19 cellular contexts compared by ENCODE assay signal in genomic region chr4:17489123-17489522, GRCh38. TPM values are rescaled to one million over a fixed set of nuclear protein-coding genes. Genes with fewer than 3 reads are reported as not detected.
DNase-seq lines count a peak whose midpoint lies in the region; ATAC-seq lines count a peak whose summit lies in the region.
"Had no signal": no experiment of that assay in that cellular context is flagged by ENCODE, and none has a peak within 500 bp of the region (broad histone marks: within the 10 kb centered on the region; RNA-seq: fewer than 3 reads in every experiment).

No MANE protein-coding gene starts in this region.

- H3K9me3 Mint-ChIP-seq in activated naive CD8-positive, alpha-beta T cell (ENCODE audit: low read depth) = no peaks in the 10 kb centered on the region
- no peaks in the 10 kb centered on the region for H3K9me3 Mint-ChIP-seq in activated naive CD8-positive, alpha-beta T cell treated with anti-CD3 and anti-CD28 coated beads, Interleukin-2, amount 50 U/mL, for 24 hours
- H3K9me3 Mint-ChIP-seq: CD8-positive, alpha-beta memory T cell had no signal

- H3K27me3 Mint-ChIP-seq in activated naive CD8-positive, alpha-beta T cell = no peaks in the 10 kb centered on the region
- no peaks in the 10 kb centered on the region for H3K27me3 Mint-ChIP-seq in activated naive CD8-positive, alpha-beta T cell treated with anti-CD3 and anti-CD28 coated beads, Interleukin-2, amount 50 U/mL, for 24 hours
- H3K27me3 Mint-ChIP-seq: CD8-positive, alpha-beta memory T cell had no signal

- peak overlapping the region; percentile 25 for H3K27ac Mint-ChIP-seq in activated naive CD8-positive, alpha-beta T cell
- H3K27ac Mint-ChIP-seq in activated naive CD8-positive, alpha-beta T cell treated with anti-CD3 and anti-CD28 coated beads, Interleukin-2, amount 50 U/mL, for 24 hours = no peak overlapping the region

- DNase-seq in activated naive CD8-positive, alpha-beta T cell treated with anti-CD3 and anti-CD28 coated beads, Interleukin-2, amount 50 U/mL, for 24 hours = no peak
- DNase-seq in Jurkat, Clone E6-1 (ENCODE audit: low read depth, low spot score) = peak; percentile 86
- DNase-seq in foreskin melanocyte = peak; percentile 98
- DNase-seq in central memory CD4-positive, alpha-beta T cell = no peak
- DNase-seq: AML-193; CD8-positive, alpha-beta memory T cell; NCI-H1105 treated with DMSO at 0.1 percent for 48 hours; NCI-H146; NCI-H1930; NCI-H2107; NCI-H446; NCI-H524 treated with DMSO at 0.1 percent for 48 hours; NCI-H774; SIG-M5 had no signal

- no peak overlapping the region for H3K4me3 Mint-ChIP-seq in activated naive CD8-positive, alpha-beta T cell
- H3K4me3 Mint-ChIP-seq in activated naive CD8-positive, alpha-beta T cell treated with anti-CD3 and anti-CD28 coated beads, Interleukin-2, amount 50 U/mL, for 24 hours = no peak overlapping the region
- H3K4me3 Mint-ChIP-seq: CD8-positive, alpha-beta memory T cell had no signal

- peaks cover 4% of the 10 kb centered on the region for H3K4me1 Mint-ChIP-seq in activated naive CD8-positive, alpha-beta T cell (ENCODE audit: low read depth)
- H3K4me1 Mint-ChIP-seq in activated naive CD8-positive, alpha-beta T cell treated with anti-CD3 and anti-CD28 coated beads, Interleukin-2, amount 50 U/mL, for 24 hours = peaks cover under 1% of the 10 kb centered on the region
- H3K4me1 Mint-ChIP-seq: CD8-positive, alpha-beta memory T cell had no signal

- no peak overlapping the region for H3K4me3 ChIP-seq in Jurkat, Clone E6-1 (ENCODE audit: low read length)
- H3K4me3 ChIP-seq: K562 had no signal

- peaks cover 17% of the 10 kb centered on the region for H3K36me3 Mint-ChIP-seq in activated naive CD8-positive, alpha-beta T cell
- peaks cover 53% of the 10 kb centered on the region for H3K36me3 Mint-ChIP-seq in activated naive CD8-positive, alpha-beta T cell treated with anti-CD3 and anti-CD28 coated beads, Interleukin-2, amount 50 U/mL, for 24 hours (ENCODE audit: low read depth)

- ATAC-seq in activated naive CD8-positive, alpha-beta T cell treated with anti-CD3 and anti-CD28 coated beads, Interleukin-2, amount 50 U/mL, for 24 hours = no peak
- no peak for ATAC-seq in GM18520 (IDR thresholded peaks at IDR 0.05; ENCODE audit: unreplicated experiment)
- no peak for ATAC-seq in GM18519 (IDR thresholded peaks at IDR 0.05; ENCODE audit: low FRiP score, unreplicated experiment)
- ATAC-seq: K562, SK-N-SH treated with all-trans-retinoic acid at 6 μM for 48 hours had no signal

RNA-seq across cellular contexts. Expression of gene QDPR, which starts 22.8 kb away (rescaled TPM):
- polyA plus RNA-seq in Jurkat, Clone E6-1 (2012; ENCODE audit: insufficient read depth, insufficient read length) = 60.7 TPM

RNA-seq across cellular contexts. Expression of gene CLRN2, which starts 25.8 kb away (rescaled TPM):
- not detected for polyA plus RNA-seq in Jurkat, Clone E6-1 (2012; ENCODE audit: insufficient read depth, insufficient read length)
- polyA plus RNA-seq: CD8-positive, alpha-beta memory T cell; K562 had no signal

Comparison
In these comparisons a context has a peak if more than half of its experiments do, and no peak if none do; other contexts are left out.
1. DNase-seq: peak in Jurkat, Clone E6-1 (single experiment) and foreskin melanocyte (single experiment); none in activated naive CD8-positive, alpha-beta T cell treated with anti-CD3 and anti-CD28 coated beads, Interleukin-2, amount 50 U/mL, for 24 hours (single experiment) and central memory CD4-positive, alpha-beta T cell (single experiment).